Comparison of ENCODE assay signal across 8 cellular contexts in genomic region chr15:38454687-38455071, GRCh38. TPM values are rescaled to one million over a fixed set of nuclear protein-coding genes. Genes with fewer than 3 reads are reported as not detected.
DNase-seq lines count a peak whose midpoint lies in the region; ATAC-seq lines count a peak whose summit lies in the region.

No MANE protein-coding gene starts in this region.

- H3K36me3 Mint-ChIP-seq in activated naive CD8-positive, alpha-beta T cell treated with anti-CD3 and anti-CD28 coated beads, Interleukin-2, amount 10 ng/mL, durations not matched to agents 7 days and 5 days = peaks cover 4% of the 10 kb centered on the region
- H3K36me3 Mint-ChIP-seq in immature natural killer cell = no peaks in the 10 kb centered on the region

- peak overlapping the region; percentile 89 for H3K4me3 Mint-ChIP-seq in activated naive CD8-positive, alpha-beta T cell treated with anti-CD3 and anti-CD28 coated beads, Interleukin-2, amount 10 ng/mL, durations not matched to agents 7 days and 5 days
- peak overlapping the region; percentile 97 to 98 (median 97) for H3K4me3 Mint-ChIP-seq in immature natural killer cell

- intact Hi-C loops in Right ventricle myocardium inferior (cut with DNase I) (loop anchor here (5.0 kb wide), 1 partner anchor 233 kb away; no protein-coding TSS in a partner anchor), cardiac septum (cut with DNase I) (loop anchor here (10.0 kb wide), 1 partner anchor 1330 kb away; the partner anchor contains the start of gene FSIP1)

- peaks cover 18% of the 10 kb centered on the region for H3K27me3 Mint-ChIP-seq in activated naive CD8-positive, alpha-beta T cell treated with anti-CD3 and anti-CD28 coated beads, Interleukin-2, amount 10 ng/mL, durations not matched to agents 7 days and 5 days
- peaks cover 7 to 19% (median 10%) of the 10 kb centered on the region in 3 donors for H3K27me3 Mint-ChIP-seq in immature natural killer cell (ENCODE audit: low read depth in 3 of 3)

- H3K27ac ChIP-seq in substantia nigra (ENCODE audit: low read depth, low read length, poor library complexity, severe bottlenecking) = peak overlapping the region; percentile 88

- DNase-seq in Right ventricle myocardium inferior (ENCODE audit: missing footprints) (peak; percentile 11), cardiac septum (ENCODE audit: low spot score) (no peak), immature natural killer cell (no peak), substantia nigra (lab: John Stamatoyannopoulos, UW) (no peak), SW 1271 (lab: John Stamatoyannopoulos, UW) (no peak)
- DNase-seq in activated naive CD8-positive, alpha-beta T cell treated with anti-CD3 and anti-CD28 coated beads, Interleukin-2, amount 10 ng/mL, durations not matched to agents 7 days and 5 days = no peak

- ATAC-seq in Right ventricle myocardium inferior (no peak), GM18502 (IDR thresholded peaks at IDR 0.05; ENCODE audit: poor library complexity, unreplicated experiment) (no peak), HG02642 (IDR thresholded peaks at IDR 0.05; ENCODE audit: poor library complexity, unreplicated experiment) (no peak)
- no peak for ATAC-seq in activated naive CD8-positive, alpha-beta T cell treated with anti-CD3 and anti-CD28 coated beads, Interleukin-2, amount 10 ng/mL, durations not matched to agents 7 days and 5 days (ENCODE audit: low read depth)

- peak overlapping the region; percentile 91 for H3K27ac Mint-ChIP-seq in activated naive CD8-positive, alpha-beta T cell treated with anti-CD3 and anti-CD28 coated beads, Interleukin-2, amount 10 ng/mL, durations not matched to agents 7 days and 5 days
- H3K27ac Mint-ChIP-seq in immature natural killer cell = peak overlapping the region; percentile 86 to 98 (median 97)

- POLR2A ChIA-PET in activated naive CD8-positive, alpha-beta T cell treated with anti-CD3 and anti-CD28 coated beads, Interleukin-2, amount 10 ng/mL, durations not matched to agents 7 days and 5 days (lab: Charles Lee) = interaction anchor here (0.8 to 2.5 kb wide), 14 partner anchors 14 to 246 kb away, joined by 3 to 19 read pairs (median 6); no protein-coding TSS in a partner anchor

- peaks cover 17% of the 10 kb centered on the region for H3K4me1 Mint-ChIP-seq in activated naive CD8-positive, alpha-beta T cell treated with anti-CD3 and anti-CD28 coated beads, Interleukin-2, amount 10 ng/mL, durations not matched to agents 7 days and 5 days
- peaks cover 28 to 50% of the 10 kb centered on the region in 2 donors for H3K4me1 Mint-ChIP-seq in immature natural killer cell

- H3K9me3 Mint-ChIP-seq in activated naive CD8-positive, alpha-beta T cell treated with anti-CD3 and anti-CD28 coated beads, Interleukin-2, amount 10 ng/mL, durations not matched to agents 7 days and 5 days = no peaks in the 10 kb centered on the region
- H3K9me3 Mint-ChIP-seq in immature natural killer cell = no peaks in the 10 kb centered on the region

RNA-seq across cellular contexts. Expression of gene FAM98B, which starts 0.8 kb away (rescaled TPM):
- 20.5 TPM for total RNA-seq in Right ventricle myocardium inferior
- total RNA-seq in cardiac septum = 25.6 TPM
- 10 to 100 TPM; 24.1 to 34.6 TPM for total RNA-seq in activated naive CD8-positive, alpha-beta T cell treated with anti-CD3 and anti-CD28 coated beads, Interleukin-2, amount 10 ng/mL, durations not matched to agents 7 days and 5 days
- polyA plus RNA-seq in immature natural killer cell = 1 to 10 TPM; 1.6 to 7.0 (median 4.0) TPM
